ENCODE assay signal across 1 cellular context in the genomic region with DNA sequence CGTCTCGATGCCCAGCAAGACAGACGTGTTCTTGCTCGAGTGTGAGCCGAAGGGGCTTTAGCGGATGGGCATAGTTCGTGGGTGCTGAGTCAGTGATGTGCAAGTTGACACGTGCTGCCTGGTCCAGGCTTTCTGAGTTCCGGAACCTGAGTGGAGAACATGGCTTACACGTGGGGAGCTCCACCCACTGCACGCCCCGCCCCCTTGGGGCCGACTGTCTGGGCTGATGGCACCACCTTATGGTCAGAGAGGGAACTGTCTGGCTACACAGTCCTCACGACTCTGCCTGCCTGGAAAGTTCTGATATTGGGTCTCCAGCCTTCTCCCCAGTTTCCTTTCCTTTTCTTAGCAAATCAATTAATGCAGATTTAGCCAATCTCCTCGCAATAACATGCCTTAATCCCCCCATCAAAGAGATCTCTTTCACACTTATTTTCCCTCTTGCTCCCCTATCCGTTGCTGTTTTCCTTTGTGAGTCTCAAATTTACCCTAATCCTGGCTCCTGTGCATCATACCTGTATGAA.
TF ChIP-seq lines count a peak whose summit lies in the region.

No MANE protein-coding gene starts in this region.

TF ChIP-seq in GM12878, 131 proteins besides CTCF, POLR2A, EP300 and RAD21 (continued from another document):
- TF ChIP-seq, protein P1, sequence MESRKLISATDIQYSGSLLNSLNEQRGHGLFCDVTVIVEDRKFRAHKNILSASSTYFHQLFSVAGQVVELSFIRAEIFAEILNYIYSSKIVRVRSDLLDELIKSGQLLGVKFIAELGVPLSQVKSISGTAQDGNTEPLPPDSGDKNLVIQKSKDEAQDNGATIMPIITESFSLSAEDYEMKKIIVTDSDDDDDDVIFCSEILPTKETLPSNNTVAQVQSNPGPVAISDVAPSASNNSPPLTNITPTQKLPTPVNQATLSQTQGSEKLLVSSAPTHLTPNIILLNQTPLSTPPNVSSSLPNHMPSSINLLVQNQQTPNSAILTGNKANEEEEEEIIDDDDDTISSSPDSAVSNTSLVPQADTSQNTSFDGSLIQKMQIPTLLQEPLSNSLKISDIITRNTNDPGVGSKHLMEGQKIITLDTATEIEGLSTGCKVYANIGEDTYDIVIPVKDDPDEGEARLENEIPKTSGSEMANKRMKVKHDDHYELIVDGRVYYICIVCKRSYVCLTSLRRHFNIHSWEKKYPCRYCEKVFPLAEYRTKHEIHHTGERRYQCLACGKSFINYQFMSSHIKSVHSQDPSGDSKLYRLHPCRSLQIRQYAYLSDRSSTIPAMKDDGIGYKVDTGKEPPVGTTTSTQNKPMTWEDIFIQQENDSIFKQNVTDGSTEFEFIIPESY (IDR thresholded peaks at IDR 0.05): no peak
- TF ChIP-seq IRF4 (IDR thresholded peaks at IDR 0.05; ENCODE audit: low read depth, low read length) (0 out of 2 replicates have a peak, but pooled peaks have one; percentile 42), BCL3 (IDR thresholded peaks at IDR 0.05; ENCODE audit: borderline replicate concordance, insufficient read depth, low read depth, low read length, poor library complexity, severe bottlenecking) (peak; percentile 80), RELA (IDR thresholded peaks at IDR 0.05; ENCODE audit: borderline replicate concordance, partially characterized antibody) (peak; percentile 34), LARP7 (IDR thresholded peaks at IDR 0.05) (0 out of 2 replicates have a peak, but pooled peaks have one; percentile 30), SMAD5 (IDR thresholded peaks at IDR 0.05; ENCODE audit: low read depth) (no peak), BHLHE40 (IDR thresholded peaks at IDR 0.05; ENCODE audit: borderline replicate concordance in 1 of 2, low read depth in 2 of 2, low read length in 1 of 2) (peak; percentile 78 to 89), NR2C1 (IDR thresholded peaks at IDR 0.05) (no peak), BRCA1 (IDR thresholded peaks at IDR 0.05; ENCODE audit: low read depth, low read length) (no peak), IKZF1 (conservative IDR thresholded peaks at IDR 0.05) (peak; percentile 35; the same call in 1 of the 2 replicates), ELK1 (IDR thresholded peaks at IDR 0.05; ENCODE audit: low read depth, low read length) (0 out of 2 replicates have a peak, but pooled peaks have one; percentile 20), CREM (IDR thresholded peaks at IDR 0.05; ENCODE audit: low read depth) (peak; percentile 39; the same call in 1 of the 2 replicates), SP1 (IDR thresholded peaks at IDR 0.05; ENCODE audit: low read depth, low read length) (peak; percentile 79), MYB (IDR thresholded peaks at IDR 0.05; ENCODE audit: borderline replicate concordance, low read depth, low read length) (no peak), MEF2A (IDR thresholded peaks at IDR 0.05; ENCODE audit: insufficient read depth, low read depth, low read length) (no peak), YY1 (IDR thresholded peaks at IDR 0.05; ENCODE audit: low read depth, low read length) (peak; percentile 70; the same call in 1 of the 2 replicates), YBX1 (IDR thresholded peaks at IDR 0.05) (no peak), SMARCA5 (IDR thresholded peaks at IDR 0.05) (0 out of 2 replicates have a peak, but pooled peaks have one; percentile 18), IRF3 (IDR thresholded peaks at IDR 0.05) (no peak), MEF2B (IDR thresholded peaks at IDR 0.05; ENCODE audit: partially characterized antibody, poor library complexity, severe bottlenecking) (no peak), SMC3 (IDR thresholded peaks at IDR 0.05; ENCODE audit: borderline replicate concordance, low read length) (peak; percentile 82), SKIL (IDR thresholded peaks at IDR 0.05; ENCODE audit: low read depth, poor library complexity, severe bottlenecking) (no peak)
- TF ChIP-seq, protein P2, sequence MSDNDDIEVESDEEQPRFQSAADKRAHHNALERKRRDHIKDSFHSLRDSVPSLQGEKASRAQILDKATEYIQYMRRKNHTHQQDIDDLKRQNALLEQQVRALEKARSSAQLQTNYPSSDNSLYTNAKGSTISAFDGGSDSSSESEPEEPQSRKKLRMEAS (IDR thresholded peaks at IDR 0.05; ENCODE audit: low read depth, low read length): peak; percentile 82
- TF ChIP-seq, protein P3, sequence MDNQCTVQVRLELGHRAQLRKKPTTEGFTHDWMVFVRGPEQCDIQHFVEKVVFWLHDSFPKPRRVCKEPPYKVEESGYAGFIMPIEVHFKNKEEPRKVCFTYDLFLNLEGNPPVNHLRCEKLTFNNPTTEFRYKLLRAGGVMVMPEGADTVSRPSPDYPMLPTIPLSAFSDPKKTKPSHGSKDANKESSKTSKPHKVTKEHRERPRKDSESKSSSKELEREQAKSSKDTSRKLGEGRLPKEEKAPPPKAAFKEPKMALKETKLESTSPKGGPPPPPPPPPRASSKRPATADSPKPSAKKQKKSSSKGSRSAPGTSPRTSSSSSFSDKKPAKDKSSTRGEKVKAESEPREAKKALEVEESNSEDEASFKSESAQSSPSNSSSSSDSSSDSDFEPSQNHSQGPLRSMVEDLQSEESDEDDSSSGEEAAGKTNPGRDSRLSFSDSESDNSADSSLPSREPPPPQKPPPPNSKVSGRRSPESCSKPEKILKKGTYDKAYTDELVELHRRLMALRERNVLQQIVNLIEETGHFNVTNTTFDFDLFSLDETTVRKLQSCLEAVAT (IDR thresholded peaks at IDR 0.05): peak; percentile 59; the same call in 1 of the 2 replicates
- TF ChIP-seq, protein P4, sequence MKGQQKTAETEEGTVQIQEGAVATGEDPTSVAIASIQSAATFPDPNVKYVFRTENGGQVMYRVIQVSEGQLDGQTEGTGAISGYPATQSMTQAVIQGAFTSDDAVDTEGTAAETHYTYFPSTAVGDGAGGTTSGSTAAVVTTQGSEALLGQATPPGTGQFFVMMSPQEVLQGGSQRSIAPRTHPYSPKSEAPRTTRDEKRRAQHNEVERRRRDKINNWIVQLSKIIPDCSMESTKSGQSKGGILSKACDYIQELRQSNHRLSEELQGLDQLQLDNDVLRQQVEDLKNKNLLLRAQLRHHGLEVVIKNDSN (IDR thresholded peaks at IDR 0.05; ENCODE audit: borderline replicate concordance, extremely low read length, insufficient read depth, low read depth, low read length): peak; percentile 48
